In the genomic region with DNA sequence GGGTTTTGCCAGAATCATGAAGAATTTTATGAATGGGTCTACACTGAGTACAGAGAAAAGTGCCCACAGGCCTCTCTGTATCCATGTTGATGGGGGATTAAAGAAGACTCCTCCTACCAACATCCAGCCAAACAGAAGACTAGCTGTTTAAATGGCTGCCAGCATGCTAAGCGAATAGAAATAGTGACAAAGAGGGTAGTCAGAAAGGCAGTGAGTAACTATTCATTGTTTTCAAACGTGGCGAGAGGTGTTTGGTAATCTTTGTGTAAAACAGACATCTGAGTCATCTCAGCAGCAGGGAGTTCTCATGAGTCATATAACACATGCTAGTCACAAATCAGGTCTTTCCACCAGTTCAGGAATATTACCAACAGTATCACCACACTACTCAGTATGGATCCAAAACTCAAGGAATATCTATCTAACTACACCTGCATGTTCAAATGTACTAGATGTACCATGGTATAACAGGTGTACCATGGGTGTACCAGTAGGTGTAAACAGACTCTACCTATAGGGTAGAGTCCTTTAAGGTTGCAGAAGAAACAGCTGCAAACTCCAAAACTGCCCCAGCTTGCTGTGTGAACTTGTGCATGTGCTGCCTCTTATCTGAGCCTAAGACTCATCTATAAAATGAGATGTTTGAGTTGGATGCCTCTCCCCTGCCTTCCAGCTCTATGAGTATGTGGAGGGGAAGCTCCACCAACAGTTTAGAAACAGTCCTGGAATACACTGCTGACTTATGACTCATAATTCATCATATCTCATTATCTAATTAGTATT, we compare ENCODE assay signal across 10 cellular contexts.
DNase-seq lines count a peak whose midpoint lies in the region; ATAC-seq, FAIRE-seq and TF ChIP-seq lines count a peak whose summit lies in the region.
"Had no signal": no experiment of that assay in that cellular context is flagged by ENCODE, and none has a peak within 500 bp of the region (broad histone marks: within the 10 kb centered on the region; RNA-seq: fewer than 3 reads in every experiment).

No MANE protein-coding gene starts in this region.

- no peak overlapping the region for H3K4me3 ChIP-seq in astrocyte (ENCODE audit: insufficient read depth, low read depth, low read length)
- H3K4me3 ChIP-seq in mesodermal cell (ENCODE audit: extremely low read depth, insufficient read depth, low read length, poor library complexity, severe bottlenecking) = no peak overlapping the region
- H3K4me3 ChIP-seq in left ventricle myocardium inferior = no peak overlapping the region

- no peak overlapping the region for H3K4me3 Mint-ChIP-seq in astrocyte (ENCODE audit: unreplicated experiment)

- peaks cover 18% of the 10 kb centered on the region for H3K4me1 Mint-ChIP-seq in astrocyte (ENCODE audit: low read depth, unreplicated experiment)

- H3K79me2 ChIP-seq in astrocyte (ENCODE audit: insufficient read depth, low read length) = no peaks in the 10 kb centered on the region

- intact Hi-C loops in left ventricle myocardium inferior (cut with micrococcal nuclease) = no loop called here

- peaks cover 7% of the 10 kb centered on the region for H3K9me3 Mint-ChIP-seq in astrocyte (ENCODE audit: unreplicated experiment)

- H3K27ac Mint-ChIP-seq in astrocyte (ENCODE audit: unreplicated experiment) = peak overlapping the region; percentile 92

- no peaks in the 10 kb centered on the region for H3K36me3 Mint-ChIP-seq in astrocyte (ENCODE audit: low read depth, unreplicated experiment)

- peak overlapping the region; percentile 75 for H3K4me2 ChIP-seq in astrocyte (ENCODE audit: low read length)

- FAIRE-seq in astrocyte (lab: Jason Lieb, UNC) = peak; percentile 99

- TF ChIP-seq CTCF in astrocyte (IDR thresholded peaks at IDR 0.05; ENCODE audit: insufficient read depth, low read depth, low read length) (no peak), left ventricle myocardium inferior (IDR thresholded peaks at IDR 0.05; ENCODE audit: borderline replicate concordance) (no peak)

- H3K4me1 ChIP-seq in astrocyte (ENCODE audit: insufficient read depth, low read length) (peaks cover 18% of the 10 kb centered on the region), mesodermal cell (ENCODE audit: control insufficient read depth, insufficient read depth, low read length, poor library complexity, severe bottlenecking) (no peaks in the 10 kb centered on the region), left ventricle myocardium inferior (peaks cover 21% of the 10 kb centered on the region)

- no peak for ATAC-seq in GM21515 (IDR thresholded peaks at IDR 0.05; ENCODE audit: unreplicated experiment)
- ATAC-seq in GM18520 (IDR thresholded peaks at IDR 0.05; ENCODE audit: unreplicated experiment) = no peak

- 63% methylated on average over 3 of the region's 3 CpGs; no CpG with 5 or more reads in 1 of the 2 experiments for WGBS in mesodermal cell (ENCODE audit: insufficient coverage in 2 of 2), 2 experiments

- H3K36me3 ChIP-seq in astrocyte (ENCODE audit: insufficient read depth, low read length) (no peaks in the 10 kb centered on the region), mesodermal cell (ENCODE audit: control insufficient read depth, insufficient read depth, low read length) (no peaks in the 10 kb centered on the region), left ventricle myocardium inferior (no peaks in the 10 kb centered on the region)

- no peaks in the 10 kb centered on the region for H4K20me1 ChIP-seq in astrocyte (ENCODE audit: insufficient read depth, low read length)

- DNase-seq in AG20443 (ENCODE audit: low spot score) (peak; percentile 90), HT-29 (ENCODE audit: low spot score) (peak; percentile 52), astrocyte (ENCODE audit: low read depth) (peak; percentile 99), left ventricle myocardium inferior (no peak), SHP77 (lab: John Stamatoyannopoulos, UW) (no peak)
- DNase-seq: NCI-H345, retina had no signal

- H3K27me3 Mint-ChIP-seq in astrocyte (ENCODE audit: low read depth, unreplicated experiment) = no peaks in the 10 kb centered on the region

- H3K27ac ChIP-seq in astrocyte (ENCODE audit: low read depth, low read length) = peak overlapping the region; percentile 95
- peak overlapping the region; percentile 89 for H3K27ac ChIP-seq in mesodermal cell (ENCODE audit: low read depth, low read length, severe bottlenecking)
- no peak overlapping the region for H3K27ac ChIP-seq in left ventricle myocardium inferior (replicated peaks)

- H2AFZ ChIP-seq in astrocyte (ENCODE audit: low read depth, low read length) = peak overlapping the region; percentile 43

- H3K9me3 ChIP-seq in astrocyte (ENCODE audit: insufficient read depth, low read depth, low read length) = no peaks in the 10 kb centered on the region
- no peaks in the 10 kb centered on the region for H3K9me3 ChIP-seq in mesodermal cell (ENCODE audit: control insufficient read depth, low read length)
- peaks cover 4% of the 10 kb centered on the region for H3K9me3 ChIP-seq in left ventricle myocardium inferior (replicated peaks)

- no peaks in the 10 kb centered on the region for H3K27me3 ChIP-seq in astrocyte (ENCODE audit: insufficient read depth, low read length)
- H3K27me3 ChIP-seq in left ventricle myocardium inferior (ENCODE audit: low read depth) = no peaks in the 10 kb centered on the region

- peak overlapping the region; percentile 71 for H3K9ac ChIP-seq in astrocyte (ENCODE audit: low read length)

Comparison
In these comparisons a context has a peak if more than half of its experiments do, and no peak if none do; other contexts are left out.
1. DNase-seq: peak in AG20443 (single experiment), HT-29 (single experiment) and astrocyte (single experiment); none in left ventricle myocardium inferior (single experiment) and SHP77 (0 of 2).